1 cellular context compared by ENCODE assay signal in the genomic region with DNA sequence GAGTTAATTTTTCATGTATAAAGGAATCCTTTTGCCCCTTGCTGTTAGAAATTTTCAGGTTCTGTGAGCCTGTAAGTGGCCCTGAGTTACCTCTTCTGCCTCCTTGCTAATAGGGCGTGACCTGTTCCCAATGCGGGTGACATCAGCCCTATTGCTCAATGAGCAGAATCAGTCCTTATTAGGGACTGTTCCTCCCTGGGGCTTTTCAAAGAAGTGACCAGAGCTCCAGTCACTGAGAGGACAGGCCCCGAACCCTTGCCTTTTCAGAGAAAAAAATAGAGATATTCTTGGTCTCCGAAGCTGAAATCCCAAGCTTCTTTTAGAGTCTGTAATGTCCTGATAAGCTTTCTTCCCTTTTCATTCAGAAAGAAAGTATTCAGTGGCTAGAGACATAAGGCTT.
TF ChIP-seq lines count a peak whose summit lies in the region.

No MANE protein-coding gene starts in this region.

TF ChIP-seq in HepG2, 621 proteins besides CTCF, POLR2A, EP300 and RAD21 (continued from another document and continues in another):
- TF ChIP-seq, protein P1, sequence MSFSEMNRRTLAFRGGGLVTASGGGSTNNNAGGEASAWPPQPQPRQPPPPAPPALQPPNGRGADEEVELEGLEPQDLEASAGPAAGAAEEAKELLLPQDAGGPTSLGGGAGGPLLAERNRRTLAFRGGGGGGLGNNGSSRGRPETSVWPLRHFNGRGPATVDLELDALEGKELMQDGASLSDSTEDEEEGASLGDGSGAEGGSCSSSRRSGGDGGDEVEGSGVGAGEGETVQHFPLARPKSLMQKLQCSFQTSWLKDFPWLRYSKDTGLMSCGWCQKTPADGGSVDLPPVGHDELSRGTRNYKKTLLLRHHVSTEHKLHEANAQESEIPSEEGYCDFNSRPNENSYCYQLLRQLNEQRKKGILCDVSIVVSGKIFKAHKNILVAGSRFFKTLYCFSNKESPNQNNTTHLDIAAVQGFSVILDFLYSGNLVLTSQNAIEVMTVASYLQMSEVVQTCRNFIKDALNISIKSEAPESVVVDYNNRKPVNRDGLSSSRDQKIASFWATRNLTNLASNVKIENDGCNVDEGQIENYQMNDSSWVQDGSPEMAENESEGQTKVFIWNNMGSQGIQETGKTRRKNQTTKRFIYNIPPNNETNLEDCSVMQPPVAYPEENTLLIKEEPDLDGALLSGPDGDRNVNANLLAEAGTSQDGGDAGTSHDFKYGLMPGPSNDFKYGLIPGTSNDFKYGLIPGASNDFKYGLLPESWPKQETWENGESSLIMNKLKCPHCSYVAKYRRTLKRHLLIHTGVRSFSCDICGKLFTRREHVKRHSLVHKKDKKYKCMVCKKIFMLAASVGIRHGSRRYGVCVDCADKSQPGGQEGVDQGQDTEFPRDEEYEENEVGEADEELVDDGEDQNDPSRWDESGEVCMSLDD (CRISPR knock-in tag; IDR thresholded peaks at IDR 0.05; ENCODE audit: borderline replicate concordance) = no peak
- TF ChIP-seq MIER2 (CRISPR knock-in tag; IDR thresholded peaks at IDR 0.05) (0 out of 2 replicates have a peak, but pooled peaks have one; percentile 25), IRX3 (CRISPR knock-in tag; IDR thresholded peaks at IDR 0.05; ENCODE audit: borderline replicate concordance, low read depth) (no peak), ZNF224 (CRISPR knock-in tag; IDR thresholded peaks at IDR 0.05) (no peak), LCORL (IDR thresholded peaks at IDR 0.05) (no peak), LCORL (CRISPR knock-in tag; IDR thresholded peaks at IDR 0.05) (0 out of 2 replicates have a peak, but pooled peaks have one; percentile 33), POLR2G (IDR thresholded peaks at IDR 0.05; ENCODE audit: low read depth, low read length) (0 out of 2 replicates have a peak, but pooled peaks have one; percentile 31), NR2F6 (IDR thresholded peaks at IDR 0.05) (peak; percentile 63), NR2F6 (CRISPR knock-in tag; IDR thresholded peaks at IDR 0.05) (peak; percentile 84), CREB1 (IDR thresholded peaks at IDR 0.05) (no peak), CREB1 (CRISPR knock-in tag; IDR thresholded peaks at IDR 0.05) (peak; percentile 48; the same call in 1 of the 2 replicates), NFYB (CRISPR knock-in tag; IDR thresholded peaks at IDR 0.05) (no peak), SYNCRIP (IDR thresholded peaks at IDR 0.05; ENCODE audit: insufficient read depth, low read depth, low read length) (no peak), EZH2 (conservative IDR thresholded peaks at IDR 0.05; ENCODE audit: low read depth, low read length) (no peak), CEBPG (CRISPR knock-in tag; IDR thresholded peaks at IDR 0.05) (peak; percentile 98), JUN (CRISPR knock-in tag; IDR thresholded peaks at IDR 0.05) (peak; percentile 90; the same call in 1 of the 2 replicates), TBX2 (CRISPR knock-in tag; IDR thresholded peaks at IDR 0.05; ENCODE audit: borderline replicate concordance) (0 out of 2 replicates have a peak, but pooled peaks have one; percentile 45), NKX3-1 (CRISPR knock-in tag; IDR thresholded peaks at IDR 0.05) (no peak), SNAPC2 (CRISPR knock-in tag; IDR thresholded peaks at IDR 0.05) (no peak), CHD4 (IDR thresholded peaks at IDR 0.05; ENCODE audit: borderline replicate concordance, low read length) (peak; percentile 64; the same call in 1 of the 2 replicates), DNMT1 (CRISPR knock-in tag; IDR thresholded peaks at IDR 0.05) (no peak), ZNF256 (CRISPR knock-in tag; conservative IDR thresholded peaks at IDR 0.05) (no peak), TAF15 (IDR thresholded peaks at IDR 0.05; ENCODE audit: low read depth, low read length, poor library complexity, severe bottlenecking) (no peak), SMARCE1 (IDR thresholded peaks at IDR 0.05; ENCODE audit: borderline replicate concordance) (no peak), ZEB1 (IDR thresholded peaks at IDR 0.05; ENCODE audit: insufficient replicate concordance, low read depth) (no peak), CREM (IDR thresholded peaks at IDR 0.05) (peak; percentile 50; the same call in 1 of the 2 replicates), CREM (CRISPR knock-in tag; IDR thresholded peaks at IDR 0.05) (no peak), NFIC (IDR thresholded peaks at IDR 0.05; ENCODE audit: low read length) (no peak), FOSL1 (CRISPR knock-in tag; IDR thresholded peaks at IDR 0.05; ENCODE audit: borderline replicate concordance) (no peak), ZNF782 (CRISPR knock-in tag; IDR thresholded peaks at IDR 0.05; ENCODE audit: borderline replicate concordance) (no peak)
- TF ChIP-seq, protein P2, sequence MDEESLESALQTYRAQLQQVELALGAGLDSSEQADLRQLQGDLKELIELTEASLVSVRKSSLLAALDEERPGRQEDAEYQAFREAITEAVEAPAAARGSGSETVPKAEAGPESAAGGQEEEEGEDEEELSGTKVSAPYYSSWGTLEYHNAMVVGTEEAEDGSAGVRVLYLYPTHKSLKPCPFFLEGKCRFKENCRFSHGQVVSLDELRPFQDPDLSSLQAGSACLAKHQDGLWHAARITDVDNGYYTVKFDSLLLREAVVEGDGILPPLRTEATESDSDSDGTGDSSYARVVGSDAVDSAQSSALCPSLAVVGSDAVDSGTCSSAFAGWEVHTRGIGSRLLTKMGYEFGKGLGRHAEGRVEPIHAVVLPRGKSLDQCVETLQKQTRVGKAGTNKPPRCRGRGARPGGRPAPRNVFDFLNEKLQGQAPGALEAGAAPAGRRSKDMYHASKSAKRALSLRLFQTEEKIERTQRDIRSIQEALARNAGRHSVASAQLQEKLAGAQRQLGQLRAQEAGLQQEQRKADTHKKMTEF (CRISPR knock-in tag; IDR thresholded peaks at IDR 0.05) = peak; percentile 58; the same call in 1 of the 2 replicates
- TF ChIP-seq, protein P3, sequence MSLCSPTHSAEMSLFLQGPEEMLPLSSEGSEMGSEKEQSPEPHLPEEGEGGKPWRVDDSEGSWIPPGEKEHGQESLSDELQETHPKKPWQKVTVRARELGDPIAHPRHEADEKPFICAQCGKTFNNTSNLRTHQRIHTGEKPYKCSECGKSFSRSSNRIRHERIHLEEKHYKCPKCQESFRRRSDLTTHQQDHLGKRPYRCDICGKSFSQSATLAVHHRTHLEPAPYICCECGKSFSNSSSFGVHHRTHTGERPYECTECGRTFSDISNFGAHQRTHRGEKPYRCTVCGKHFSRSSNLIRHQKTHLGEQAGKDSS (CRISPR knock-in tag; IDR thresholded peaks at IDR 0.05; ENCODE audit: borderline replicate concordance, low read depth) = no peak
- TF ChIP-seq, protein P4, sequence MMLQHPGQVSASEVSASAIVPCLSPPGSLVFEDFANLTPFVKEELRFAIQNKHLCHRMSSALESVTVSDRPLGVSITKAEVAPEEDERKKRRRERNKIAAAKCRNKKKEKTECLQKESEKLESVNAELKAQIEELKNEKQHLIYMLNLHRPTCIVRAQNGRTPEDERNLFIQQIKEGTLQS (CRISPR knock-in tag; IDR thresholded peaks at IDR 0.05) = peak; percentile 94
- TF ChIP-seq, protein P5, sequence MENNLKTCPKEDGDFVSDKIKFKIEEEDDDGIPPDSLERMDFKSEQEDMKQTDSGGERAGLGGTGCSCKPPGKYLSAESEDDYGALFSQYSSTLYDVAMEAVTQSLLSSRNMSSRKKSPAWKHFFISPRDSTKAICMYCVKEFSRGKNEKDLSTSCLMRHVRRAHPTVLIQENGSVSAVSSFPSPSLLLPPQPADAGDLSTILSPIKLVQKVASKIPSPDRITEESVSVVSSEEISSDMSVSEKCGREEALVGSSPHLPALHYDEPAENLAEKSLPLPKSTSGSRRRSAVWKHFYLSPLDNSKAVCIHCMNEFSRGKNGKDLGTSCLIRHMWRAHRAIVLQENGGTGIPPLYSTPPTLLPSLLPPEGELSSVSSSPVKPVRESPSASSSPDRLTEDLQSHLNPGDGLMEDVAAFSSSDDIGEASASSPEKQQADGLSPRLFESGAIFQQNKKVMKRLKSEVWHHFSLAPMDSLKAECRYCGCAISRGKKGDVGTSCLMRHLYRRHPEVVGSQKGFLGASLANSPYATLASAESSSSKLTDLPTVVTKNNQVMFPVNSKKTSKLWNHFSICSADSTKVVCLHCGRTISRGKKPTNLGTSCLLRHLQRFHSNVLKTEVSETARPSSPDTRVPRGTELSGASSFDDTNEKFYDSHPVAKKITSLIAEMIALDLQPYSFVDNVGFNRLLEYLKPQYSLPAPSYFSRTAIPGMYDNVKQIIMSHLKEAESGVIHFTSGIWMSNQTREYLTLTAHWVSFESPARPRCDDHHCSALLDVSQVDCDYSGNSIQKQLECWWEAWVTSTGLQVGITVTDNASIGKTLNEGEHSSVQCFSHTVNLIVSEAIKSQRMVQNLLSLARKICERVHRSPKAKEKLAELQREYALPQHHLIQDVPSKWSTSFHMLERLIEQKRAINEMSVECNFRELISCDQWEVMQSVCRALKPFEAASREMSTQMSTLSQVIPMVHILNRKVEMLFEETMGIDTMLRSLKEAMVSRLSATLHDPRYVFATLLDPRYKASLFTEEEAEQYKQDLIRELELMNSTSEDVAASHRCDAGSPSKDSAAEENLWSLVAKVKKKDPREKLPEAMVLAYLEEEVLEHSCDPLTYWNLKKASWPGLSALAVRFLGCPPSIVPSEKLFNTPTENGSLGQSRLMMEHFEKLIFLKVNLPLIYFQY (CRISPR knock-in tag; IDR thresholded peaks at IDR 0.05; ENCODE audit: borderline replicate concordance) = no peak
- TF ChIP-seq, protein P6, sequence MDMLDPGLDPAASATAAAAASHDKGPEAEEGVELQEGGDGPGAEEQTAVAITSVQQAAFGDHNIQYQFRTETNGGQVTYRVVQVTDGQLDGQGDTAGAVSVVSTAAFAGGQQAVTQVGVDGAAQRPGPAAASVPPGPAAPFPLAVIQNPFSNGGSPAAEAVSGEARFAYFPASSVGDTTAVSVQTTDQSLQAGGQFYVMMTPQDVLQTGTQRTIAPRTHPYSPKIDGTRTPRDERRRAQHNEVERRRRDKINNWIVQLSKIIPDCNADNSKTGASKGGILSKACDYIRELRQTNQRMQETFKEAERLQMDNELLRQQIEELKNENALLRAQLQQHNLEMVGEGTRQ (IDR thresholded peaks at IDR 0.05; ENCODE audit: low read depth, low read length) = no peak
- TF ChIP-seq, protein P6 (CRISPR knock-in tag; IDR thresholded peaks at IDR 0.05; ENCODE audit: borderline replicate concordance) = peak; percentile 74; the same call in 1 of the 2 replicates
- TF ChIP-seq, protein P7, sequence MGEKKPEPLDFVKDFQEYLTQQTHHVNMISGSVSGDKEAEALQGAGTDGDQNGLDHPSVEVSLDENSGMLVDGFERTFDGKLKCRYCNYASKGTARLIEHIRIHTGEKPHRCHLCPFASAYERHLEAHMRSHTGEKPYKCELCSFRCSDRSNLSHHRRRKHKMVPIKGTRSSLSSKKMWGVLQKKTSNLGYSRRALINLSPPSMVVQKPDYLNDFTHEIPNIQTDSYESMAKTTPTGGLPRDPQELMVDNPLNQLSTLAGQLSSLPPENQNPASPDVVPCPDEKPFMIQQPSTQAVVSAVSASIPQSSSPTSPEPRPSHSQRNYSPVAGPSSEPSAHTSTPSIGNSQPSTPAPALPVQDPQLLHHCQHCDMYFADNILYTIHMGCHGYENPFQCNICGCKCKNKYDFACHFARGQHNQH (CRISPR knock-in tag; IDR thresholded peaks at IDR 0.05) = 0 out of 2 replicates have a peak, but pooled peaks have one; percentile 48
- TF ChIP-seq, protein P8, sequence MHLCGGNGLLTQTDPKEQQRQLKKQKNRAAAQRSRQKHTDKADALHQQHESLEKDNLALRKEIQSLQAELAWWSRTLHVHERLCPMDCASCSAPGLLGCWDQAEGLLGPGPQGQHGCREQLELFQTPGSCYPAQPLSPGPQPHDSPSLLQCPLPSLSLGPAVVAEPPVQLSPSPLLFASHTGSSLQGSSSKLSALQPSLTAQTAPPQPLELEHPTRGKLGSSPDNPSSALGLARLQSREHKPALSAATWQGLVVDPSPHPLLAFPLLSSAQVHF (CRISPR knock-in tag; IDR thresholded peaks at IDR 0.05) = no peak
- TF ChIP-seq, protein P9, sequence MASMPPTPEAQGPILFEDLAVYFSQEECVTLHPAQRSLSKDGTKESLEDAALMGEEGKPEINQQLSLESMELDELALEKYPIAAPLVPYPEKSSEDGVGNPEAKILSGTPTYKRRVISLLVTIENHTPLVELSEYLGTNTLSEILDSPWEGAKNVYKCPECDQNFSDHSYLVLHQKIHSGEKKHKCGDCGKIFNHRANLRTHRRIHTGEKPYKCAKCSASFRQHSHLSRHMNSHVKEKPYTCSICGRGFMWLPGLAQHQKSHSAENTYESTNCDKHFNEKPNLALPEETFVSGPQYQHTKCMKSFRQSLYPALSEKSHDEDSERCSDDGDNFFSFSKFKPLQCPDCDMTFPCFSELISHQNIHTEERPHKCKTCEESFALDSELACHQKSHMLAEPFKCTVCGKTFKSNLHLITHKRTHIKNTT (CRISPR knock-in tag; IDR thresholded peaks at IDR 0.05) = no peak
- TF ChIP-seq, protein P10, sequence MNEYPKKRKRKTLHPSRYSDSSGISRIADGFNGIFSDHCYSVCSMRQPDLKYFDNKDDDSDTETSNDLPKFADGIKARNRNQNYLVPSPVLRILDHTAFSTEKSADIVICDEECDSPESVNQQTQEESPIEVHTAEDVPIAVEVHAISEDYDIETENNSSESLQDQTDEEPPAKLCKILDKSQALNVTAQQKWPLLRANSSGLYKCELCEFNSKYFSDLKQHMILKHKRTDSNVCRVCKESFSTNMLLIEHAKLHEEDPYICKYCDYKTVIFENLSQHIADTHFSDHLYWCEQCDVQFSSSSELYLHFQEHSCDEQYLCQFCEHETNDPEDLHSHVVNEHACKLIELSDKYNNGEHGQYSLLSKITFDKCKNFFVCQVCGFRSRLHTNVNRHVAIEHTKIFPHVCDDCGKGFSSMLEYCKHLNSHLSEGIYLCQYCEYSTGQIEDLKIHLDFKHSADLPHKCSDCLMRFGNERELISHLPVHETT (CRISPR knock-in tag; conservative IDR thresholded peaks at IDR 0.05) = no peak
- TF ChIP-seq, protein P11, sequence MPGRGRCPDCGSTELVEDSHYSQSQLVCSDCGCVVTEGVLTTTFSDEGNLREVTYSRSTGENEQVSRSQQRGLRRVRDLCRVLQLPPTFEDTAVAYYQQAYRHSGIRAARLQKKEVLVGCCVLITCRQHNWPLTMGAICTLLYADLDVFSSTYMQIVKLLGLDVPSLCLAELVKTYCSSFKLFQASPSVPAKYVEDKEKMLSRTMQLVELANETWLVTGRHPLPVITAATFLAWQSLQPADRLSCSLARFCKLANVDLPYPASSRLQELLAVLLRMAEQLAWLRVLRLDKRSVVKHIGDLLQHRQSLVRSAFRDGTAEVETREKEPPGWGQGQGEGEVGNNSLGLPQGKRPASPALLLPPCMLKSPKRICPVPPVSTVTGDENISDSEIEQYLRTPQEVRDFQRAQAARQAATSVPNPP (CRISPR knock-in tag; IDR thresholded peaks at IDR 0.05) = no peak
